In the genomic region with DNA sequence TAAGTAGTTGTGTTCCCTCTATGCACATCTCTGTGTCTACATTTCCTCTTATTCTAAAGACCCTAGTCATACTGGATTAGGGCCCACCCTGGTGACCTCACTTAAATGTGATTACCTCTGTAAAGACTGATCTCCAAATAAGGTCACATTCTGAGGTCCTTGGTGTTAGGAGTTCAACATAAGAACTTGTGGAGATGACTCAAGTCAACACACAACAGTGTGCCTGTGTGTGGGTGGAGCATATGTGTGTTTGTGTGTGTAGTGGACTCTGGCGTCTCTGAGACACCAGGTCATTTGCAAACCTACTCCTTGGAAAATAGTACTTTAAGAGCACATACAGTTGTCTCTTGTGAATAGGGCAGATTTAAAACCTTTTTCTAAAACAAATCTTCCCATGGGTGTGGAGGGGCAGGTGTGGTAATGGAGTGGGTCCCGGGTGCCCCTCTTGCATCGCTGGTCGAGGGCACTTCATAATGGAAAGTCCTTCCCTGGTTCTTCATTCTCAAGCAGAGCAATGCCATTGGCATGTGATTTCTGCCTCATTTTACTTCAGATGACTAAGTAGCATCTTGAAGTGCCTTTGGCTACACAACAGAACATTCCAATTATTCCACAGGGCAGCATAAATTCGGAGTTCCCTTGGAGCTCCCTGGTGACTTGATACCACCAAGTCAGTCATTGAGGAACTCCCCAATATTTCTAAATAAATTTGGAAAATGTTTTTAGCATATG, we compare ENCODE assay signal across 12 cellular contexts.
DNase-seq lines count a peak whose midpoint lies in the region; ATAC-seq, FAIRE-seq and TF ChIP-seq lines count a peak whose summit lies in the region.
"Had no signal": no experiment of that assay in that cellular context is flagged by ENCODE, and none has a peak within 500 bp of the region (broad histone marks: within the 10 kb centered on the region; RNA-seq: fewer than 3 reads in every experiment).

No MANE protein-coding gene starts in this region.

- H4K20me1 ChIP-seq in BLaER1 treated with 17β-estradiol and CSF1 and Interleukin-3, amounts not matched to agents 10 nM and 100 nM, result peaks cover 0 to 22% (median 4%) of the 10 kb centered on the region in 11 experiments; a peak in 8 of 22 replicates

- 86 to 88% methylated on average over 5 of the region's 5 CpGs for WGBS in sigmoid colon, 2 donors
- WGBS in body of pancreas, 2 donors, result 87 to 88% methylated on average over 4 to 5 of the region's 5 CpGs

- H3K4me3 ChIP-seq in BLaER1 treated with 17β-estradiol and CSF1 and Interleukin-3, amounts not matched to agents 10 nM and 100 nM, result no peak overlapping the region
- H3K4me3 ChIP-seq in Peyer's patch (no peak overlapping the region), sigmoid colon (no peak overlapping the region), body of pancreas (no peak overlapping the region)

- intact Hi-C loops in sigmoid colon (cut with DNase I) (no loop called here), body of pancreas (cut with DNase I) (no loop called here)

- ATAC-seq in body of pancreas (no peak), GM21367 (IDR thresholded peaks at IDR 0.05; ENCODE audit: unreplicated experiment) (no peak)

- DNase-seq in Peyer's patch, result no peak
- DNase-seq in fibroblast of gingiva (ENCODE audit: low read depth), result peak; percentile 53
- DNase-seq in sigmoid colon, result no peak
- no peak for DNase-seq in body of pancreas
- no peak for DNase-seq in H54 (ENCODE audit: insufficient read length, low spot score)
- no peak for DNase-seq in GM10266 (ENCODE audit: extremely low spot score)
- DNase-seq: activated CD4-positive, alpha-beta memory T cell treated with anti-CD3 and anti-CD28 coated beads, Interleukin-2, amount 10 ng/mL, durations not matched to agents 7 days and 5 days; DMS79 treated with DMSO at 0.1 percent for 48 hours; KG1; kidney had no signal

- H3K4me1 ChIP-seq in BLaER1 treated with 17β-estradiol and CSF1 and Interleukin-3, amounts not matched to agents 10 nM and 100 nM, result peaks cover 29 to 51% (median 48%) of the 10 kb centered on the region in 10 experiments
- H3K4me1 ChIP-seq in Peyer's patch, result peaks cover 0 to 29% (median 2%) of the 10 kb centered on the region in 4 donors
- peaks cover 0 to 56% (median 48%) of the 10 kb centered on the region in 4 donors for H3K4me1 ChIP-seq in sigmoid colon
- H3K4me1 ChIP-seq in body of pancreas, result peaks cover 13% of the 10 kb centered on the region

- H3K36me3 ChIP-seq in BLaER1 treated with 17β-estradiol and CSF1 and Interleukin-3, amounts not matched to agents 10 nM and 100 nM, result no peaks in the 10 kb centered on the region
- no peaks in the 10 kb centered on the region for H3K36me3 ChIP-seq in Peyer's patch
- no peaks in the 10 kb centered on the region for H3K36me3 ChIP-seq in sigmoid colon
- H3K36me3 ChIP-seq in body of pancreas (replicated peaks in 1 of 2; ENCODE audit: insufficient read depth in 1 of 2, low read depth in 2 of 2), result no peaks in the 10 kb centered on the region

- H3K27me3 ChIP-seq in BLaER1 treated with 17β-estradiol and CSF1 and Interleukin-3, amounts not matched to agents 10 nM and 100 nM, result peaks cover 50 to 71% (median 59%) of the 10 kb centered on the region in 11 experiments
- no peaks in the 10 kb centered on the region for H3K27me3 ChIP-seq in Peyer's patch
- H3K27me3 ChIP-seq in sigmoid colon, result no peaks in the 10 kb centered on the region
- H3K27me3 ChIP-seq in body of pancreas, result no peaks in the 10 kb centered on the region

- H3K9me3 ChIP-seq in BLaER1 treated with 17β-estradiol and CSF1 and Interleukin-3, amounts not matched to agents 10 nM and 100 nM (replicated peaks in 1 of 11), result no peaks in the 10 kb centered on the region
- H3K9me3 ChIP-seq in Peyer's patch (no peaks in the 10 kb centered on the region), sigmoid colon (no peaks in the 10 kb centered on the region), body of pancreas (no peaks in the 10 kb centered on the region)

- no peak overlapping the region for H3K9ac ChIP-seq in BLaER1 treated with 17β-estradiol and CSF1 and Interleukin-3, amounts not matched to agents 10 nM and 100 nM

- FAIRE-seq in H54 (lab: Jason Lieb, UNC), result no peak
- FAIRE-seq: kidney had no signal

- TF ChIP-seq CTCF in Peyer's patch (IDR thresholded peaks at IDR 0.05) (no peak), sigmoid colon (IDR thresholded peaks at IDR 0.05) (no peak), body of pancreas (IDR thresholded peaks at IDR 0.05) (no peak), GM10266 (IDR thresholded peaks at IDR 0.05; ENCODE audit: control insufficient read depth, insufficient read depth, low read depth, missing control alignments) (no peak)

- no peak for TF ChIP-seq EP300 in sigmoid colon (IDR thresholded peaks at IDR 0.05)

- peak overlapping the region in 6 of 11 experiments; percentile 88 to 99 (median 93); a peak in 11 of 22 replicates for H3K4me2 ChIP-seq in BLaER1 treated with 17β-estradiol and CSF1 and Interleukin-3, amounts not matched to agents 10 nM and 100 nM

- TF ChIP-seq POLR2A in Peyer's patch (IDR thresholded peaks at IDR 0.05) (no peak), sigmoid colon (IDR thresholded peaks at IDR 0.05) (no peak), body of pancreas (IDR thresholded peaks at IDR 0.05) (no peak), H54 (IDR thresholded peaks at IDR 0.05; ENCODE audit: low read depth, low read length) (no peak)

- H3K27ac ChIP-seq in BLaER1 treated with 17β-estradiol and CSF1 and Interleukin-3, amounts not matched to agents 10 nM and 100 nM, result no peak overlapping the region
- peak overlapping the region in 3 of 4 donors; percentile 32 to 83 (median 48) for H3K27ac ChIP-seq in Peyer's patch
- peak overlapping the region; percentile 87 to 91 (median 90) for H3K27ac ChIP-seq in sigmoid colon
- no peak overlapping the region for H3K27ac ChIP-seq in body of pancreas

Comparison
In these comparisons a context has a peak if more than half of its experiments do, and no peak if none do; other contexts are left out.
1. H3K27ac ChIP-seq: peak in Peyer's patch (3 of 4) and sigmoid colon (4 of 4); none in BLaER1 treated with 17β-estradiol and CSF1 and Interleukin-3, amounts not matched to agents 10 nM and 100 nM (0 of 11) and body of pancreas (0 of 4).